In the genomic region with DNA sequence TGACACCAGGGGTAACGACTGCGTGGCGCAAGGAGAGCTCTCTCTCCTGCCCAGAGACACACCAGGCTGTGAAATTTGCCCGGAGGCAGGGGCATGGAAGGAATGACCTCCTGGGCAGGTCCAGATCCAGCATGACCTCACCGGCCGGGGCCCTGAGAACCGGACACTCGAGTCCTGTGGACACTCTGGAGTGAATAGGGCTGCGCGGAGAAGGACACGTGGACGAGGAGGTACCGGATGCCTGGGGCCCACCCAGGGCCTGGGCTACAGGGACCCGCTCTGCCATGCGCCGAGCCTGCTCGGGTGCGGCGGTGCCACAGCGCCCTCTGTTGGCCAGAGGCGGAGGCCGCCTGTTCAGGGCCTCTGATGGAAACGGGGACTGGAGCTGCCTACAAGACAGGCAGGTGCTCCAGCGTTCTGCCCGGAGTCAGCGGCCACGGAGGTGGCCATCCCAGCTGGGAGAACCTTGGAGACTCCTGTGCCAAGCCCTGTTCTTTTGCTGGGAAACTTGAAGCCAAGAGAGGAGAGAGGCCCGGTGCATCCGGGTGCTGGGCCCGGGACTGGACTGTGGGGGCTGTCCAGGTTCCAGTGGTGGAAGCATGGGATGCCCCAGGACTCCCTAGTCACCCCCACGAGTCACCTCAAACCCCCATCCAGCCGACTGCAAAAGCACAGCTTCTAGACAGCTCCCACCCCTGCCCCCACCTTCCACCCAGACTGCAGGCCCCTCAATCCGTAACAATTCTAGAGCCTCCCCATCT, we compare ENCODE assay signal across 8 cellular contexts. TPM values are rescaled to one million over a fixed set of nuclear protein-coding genes. Genes with fewer than 3 reads are reported as not detected.
A peak's percentile ranks its signal among the peaks of the same experiment; 100 is the strongest.
DNase-seq lines count a peak whose midpoint lies in the region; TF ChIP-seq lines count a peak whose summit lies in the region.

No MANE protein-coding gene starts in this region.

- TF ChIP-seq CTCF in LNCaP clone FGC (IDR thresholded peaks at IDR 0.05; ENCODE audit: control insufficient read depth, extremely low read depth, insufficient read depth) (peak; percentile 97), fibroblast of pulmonary artery (IDR thresholded peaks at IDR 0.05; ENCODE audit: low read length, missing control alignments) (peak; percentile 97)

- DNase-seq in GF-D8 (lab: John Stamatoyannopoulos, UW) (peak; percentile 9), LNCaP clone FGC (ENCODE audit: low read depth) (no peak), RPMI7951 (ENCODE audit: low read depth) (peak; percentile 48), activated T-helper 1 cell treated with Interleukin-2 at 50 U/mL for 16 hours (ENCODE audit: low read depth) (peak; percentile 70), fibroblast of pulmonary artery (ENCODE audit: low read depth) (peak; percentile 68), nucleus accumbens (lab: John Stamatoyannopoulos, UW) (peak in 46 of 56 donors; percentile 17 to 83 (median 58)), superior temporal gyrus (ENCODE audit: extremely low spot score) (peak; percentile 79), foreskin melanocyte (no peak)

- H3K4me3 ChIP-seq in LNCaP clone FGC (ENCODE audit: low read depth, low read length) (no peak overlapping the region), fibroblast of pulmonary artery (replicated peaks; ENCODE audit: low read depth, low read length) (no peak overlapping the region)

RNA-seq across cellular contexts. Expression of a gene that starts 19.3 kb away (rescaled TPM):
- total RNA-seq in RPMI7951 (2014; rRNA removed; shearing (Covaris generic)) = not detected in 2 replicates

Comparison
In these comparisons a context has a peak if more than half of its experiments do, and no peak if none do; other contexts are left out.
1. DNase-seq: peak in GF-D8 (single experiment), RPMI7951 (single experiment), activated T-helper 1 cell treated with Interleukin-2 at 50 U/mL for 16 hours (single experiment), fibroblast of pulmonary artery (single experiment), nucleus accumbens (46 of 56) and superior temporal gyrus (single experiment); none in LNCaP clone FGC (single experiment) and foreskin melanocyte (single experiment).